Comparison of ENCODE assay signal across 8 cellular contexts in genomic region chr18:63367241-63367953, GRCh38. TPM values are rescaled to one million over a fixed set of nuclear protein-coding genes. Genes with fewer than 3 reads are reported as not detected.
DNase-seq lines count a peak whose midpoint lies in the region; ATAC-seq, FAIRE-seq and TF ChIP-seq lines count a peak whose summit lies in the region.

No MANE protein-coding gene starts in this region.

- ATAC-seq in GM18519 (IDR thresholded peaks at IDR 0.05; ENCODE audit: low FRiP score, unreplicated experiment) (peak; percentile 75), HG03045 (IDR thresholded peaks at IDR 0.05; ENCODE audit: unreplicated experiment) (peak; percentile 86), sciatic nerve (peak; percentile 99)

- DNase-seq in 8988T = peak; percentile 46
- DNase-seq in NCI-H2081 treated with DMSO at 0.1 percent for 48 hours (lab: John Stamatoyannopoulos, UW) = peak; percentile 85
- DNase-seq in iPS DF 4.7 (ENCODE audit: extremely low read depth, low spot score) = peak; percentile 82
- peak; percentile 97 for DNase-seq in sciatic nerve (ENCODE audit: low spot score)

- H3K27ac Mint-ChIP-seq in brain = peak overlapping the region; percentile 87 to 96 (median 91)

- H3K36me3 Mint-ChIP-seq in brain = peaks cover 19% of the 10 kb centered on the region

- intact Hi-C loops in sciatic nerve (cut with DNase I) = loop anchor here (10.0 kb wide), 1 partner anchor 47 kb away; no protein-coding TSS in a partner anchor

- peaks cover 4% of the 10 kb centered on the region for H3K27me3 Mint-ChIP-seq in brain

- FAIRE-seq in TTC549 (lab: Jason Lieb, UNC) = peak; percentile 50

- peaks cover 0 to 7% (median 3%) of the 10 kb centered on the region in 5 experiments for H3K9me3 Mint-ChIP-seq in brain

- H3K4me3 Mint-ChIP-seq in brain = peak overlapping the region; percentile 87 to 94 (median 92)

- TF ChIP-seq CTCF in brain (conservative IDR thresholded peaks at IDR 0.05) = no peak

- H3K4me1 Mint-ChIP-seq in brain = peaks cover 48% of the 10 kb centered on the region

RNA-seq across cellular contexts. Expression of gene KDSR, which starts 0.4 kb away (rescaled TPM):
- 36.3 TPM for polyA plus RNA-seq in brain (ENCODE audit: insufficient read depth, low read depth, low replicate concordance)
- total RNA-seq in sciatic nerve = 118 TPM

RNA-seq across cellular contexts. Expression of gene BCL2, which starts 47.8 kb away (rescaled TPM):
- polyA plus RNA-seq in brain (ENCODE audit: insufficient read depth, low read depth, low replicate concordance) = 8.0 TPM
- 47.3 TPM for total RNA-seq in sciatic nerve

RNA-seq across cellular contexts. Expression of gene VPS4B, which starts 54.9 kb away (rescaled TPM):
- 30.5 TPM for polyA plus RNA-seq in brain (ENCODE audit: insufficient read depth, low read depth, low replicate concordance)
- 60.4 TPM for total RNA-seq in sciatic nerve

Comparison
In these comparisons a context has a peak if more than half of its experiments do, and no peak if none do; other contexts are left out.
1. Peak in every context shown above with its lines: DNase-seq and ATAC-seq.
2. DNase-seq: peak in every context shown above with its lines; median percentile 97 in sciatic nerve; 85 in NCI-H2081 treated with DMSO at 0.1 percent for 48 hours; 82 in iPS DF 4.7; 46 in 8988T.